ENCODE assay signal across 8 cellular contexts in genomic region chr6:26311012-26311384, GRCh38. TPM values are rescaled to one million over a fixed set of nuclear protein-coding genes. Genes with fewer than 3 reads are reported as not detected.
A peak's percentile ranks its signal among the peaks of the same experiment; 100 is the strongest.
DNase-seq lines count a peak whose midpoint lies in the region; ATAC-seq and FAIRE-seq lines count a peak whose summit lies in the region.

No MANE protein-coding gene starts in this region.

- H3K27me3 ChIP-seq in iPS-18a (ENCODE audit: control insufficient read depth, insufficient read depth, low read length) = no peaks in the 10 kb centered on the region

- intact Hi-C loops in activated naive CD4-positive, alpha-beta T cell treated with anti-CD3 and anti-CD28 coated beads for 36 hours (cut with micrococcal nuclease) = loop anchor here (1.0 to 10.0 kb wide), 3 partner anchors 39 to 844 kb away; a partner anchor contains a TSS

- no peak overlapping the region for H3K9ac ChIP-seq in iPS-18a (ENCODE audit: low read length)

- H3K4me3 Mint-ChIP-seq in activated naive CD4-positive, alpha-beta T cell treated with anti-CD3 and anti-CD28 coated beads for 36 hours = peak overlapping the region; percentile 46
- peak overlapping the region; percentile 92 for H3K4me3 Mint-ChIP-seq in stimulated activated naive CD8-positive, alpha-beta T cell treated with anti-CD3 and anti-CD28 coated beads, Interleukin-15, Interleukin-2, amounts not matched to agents 100 ng/mL and 50 ng/mL, for 24 hours

- peaks cover 2% of the 10 kb centered on the region for H3K36me3 Mint-ChIP-seq in activated naive CD4-positive, alpha-beta T cell treated with anti-CD3 and anti-CD28 coated beads for 36 hours (ENCODE audit: low read depth)
- peaks cover 14% of the 10 kb centered on the region for H3K36me3 Mint-ChIP-seq in stimulated activated naive CD8-positive, alpha-beta T cell treated with anti-CD3 and anti-CD28 coated beads, Interleukin-15, Interleukin-2, amounts not matched to agents 100 ng/mL and 50 ng/mL, for 24 hours (ENCODE audit: low read depth)

- no peak for DNase-seq in GM19239 (ENCODE audit: insufficient read length, low spot score)
- peak; percentile 17 to 47 for DNase-seq in NCI-H2081 (lab: John Stamatoyannopoulos, UW)
- DNase-seq in activated naive CD4-positive, alpha-beta T cell treated with anti-CD3 and anti-CD28 coated beads for 36 hours = peak; percentile 79
- no peak for DNase-seq in GM19240 (ENCODE audit: insufficient read length, low spot score)
- DNase-seq in KBM-7 = no peak

- CTCF ChIA-PET in activated naive CD4-positive, alpha-beta T cell treated with anti-CD3 and anti-CD28 coated beads for 36 hours (lab: Charles Lee) = no interaction called here

- in situ Hi-C loops in KBM-7 (cut with MboI; ENCODE audit: low pct_unique_long_range_greater_than_20kb, low sequenced_read_pairs) = no loop called here

- ATAC-seq in HG03097 (IDR thresholded peaks at IDR 0.05; ENCODE audit: low FRiP score, unreplicated experiment) = no peak

- no peaks in the 10 kb centered on the region for H3K9me3 ChIP-seq in iPS-18a (ENCODE audit: control insufficient read depth, low read depth, low read length)

- peak; percentile 56 for FAIRE-seq in GM19239 (lab: Jason Lieb, UNC)

- H3K4me1 Mint-ChIP-seq in activated naive CD4-positive, alpha-beta T cell treated with anti-CD3 and anti-CD28 coated beads for 36 hours (ENCODE audit: low read depth) = peaks cover 29% of the 10 kb centered on the region
- peaks cover 54% of the 10 kb centered on the region for H3K4me1 Mint-ChIP-seq in stimulated activated naive CD8-positive, alpha-beta T cell treated with anti-CD3 and anti-CD28 coated beads, Interleukin-15, Interleukin-2, amounts not matched to agents 100 ng/mL and 50 ng/mL, for 24 hours (ENCODE audit: low read depth)

- no peak overlapping the region for H3K27ac ChIP-seq in iPS-18a (ENCODE audit: low read length)

- no peaks in the 10 kb centered on the region for H3K4me1 ChIP-seq in iPS-18a (ENCODE audit: control insufficient read depth, low read depth, low read length)

- no peaks in the 10 kb centered on the region for H3K36me3 ChIP-seq in iPS-18a (ENCODE audit: control insufficient read depth, low read depth, low read length)

- peak overlapping the region; percentile 6 for H3K27ac Mint-ChIP-seq in activated naive CD4-positive, alpha-beta T cell treated with anti-CD3 and anti-CD28 coated beads for 36 hours
- H3K27ac Mint-ChIP-seq in stimulated activated naive CD8-positive, alpha-beta T cell treated with anti-CD3 and anti-CD28 coated beads, Interleukin-15, Interleukin-2, amounts not matched to agents 100 ng/mL and 50 ng/mL, for 24 hours = peak overlapping the region; percentile 53

- no peaks in the 10 kb centered on the region for H3K9me3 Mint-ChIP-seq in activated naive CD4-positive, alpha-beta T cell treated with anti-CD3 and anti-CD28 coated beads for 36 hours
- no peaks in the 10 kb centered on the region for H3K9me3 Mint-ChIP-seq in stimulated activated naive CD8-positive, alpha-beta T cell treated with anti-CD3 and anti-CD28 coated beads, Interleukin-15, Interleukin-2, amounts not matched to agents 100 ng/mL and 50 ng/mL, for 24 hours

- no peaks in the 10 kb centered on the region for H3K27me3 Mint-ChIP-seq in activated naive CD4-positive, alpha-beta T cell treated with anti-CD3 and anti-CD28 coated beads for 36 hours (ENCODE audit: low read depth)
- H3K27me3 Mint-ChIP-seq in stimulated activated naive CD8-positive, alpha-beta T cell treated with anti-CD3 and anti-CD28 coated beads, Interleukin-15, Interleukin-2, amounts not matched to agents 100 ng/mL and 50 ng/mL, for 24 hours = peaks cover 13% of the 10 kb centered on the region

- peak overlapping the region; percentile 100 for H3K4me3 ChIP-seq in iPS-18a (ENCODE audit: low read length)

RNA-seq across cellular contexts. Expression of gene BTN3A2, which starts 54.0 kb away (rescaled TPM):
- 10 to 100 TPM; 67.6 to 80.5 TPM for total RNA-seq in activated naive CD4-positive, alpha-beta T cell treated with anti-CD3 and anti-CD28 coated beads for 36 hours

Comparison
In these comparisons a context has a peak if more than half of its experiments do, and no peak if none do; other contexts are left out.
1. DNase-seq: peak in NCI-H2081 (2 of 2) and activated naive CD4-positive, alpha-beta T cell treated with anti-CD3 and anti-CD28 coated beads for 36 hours (single experiment); none in GM19239 (single experiment), GM19240 (single experiment) and KBM-7 (single experiment).